15 cellular contexts compared by ENCODE assay signal in the genomic region with DNA sequence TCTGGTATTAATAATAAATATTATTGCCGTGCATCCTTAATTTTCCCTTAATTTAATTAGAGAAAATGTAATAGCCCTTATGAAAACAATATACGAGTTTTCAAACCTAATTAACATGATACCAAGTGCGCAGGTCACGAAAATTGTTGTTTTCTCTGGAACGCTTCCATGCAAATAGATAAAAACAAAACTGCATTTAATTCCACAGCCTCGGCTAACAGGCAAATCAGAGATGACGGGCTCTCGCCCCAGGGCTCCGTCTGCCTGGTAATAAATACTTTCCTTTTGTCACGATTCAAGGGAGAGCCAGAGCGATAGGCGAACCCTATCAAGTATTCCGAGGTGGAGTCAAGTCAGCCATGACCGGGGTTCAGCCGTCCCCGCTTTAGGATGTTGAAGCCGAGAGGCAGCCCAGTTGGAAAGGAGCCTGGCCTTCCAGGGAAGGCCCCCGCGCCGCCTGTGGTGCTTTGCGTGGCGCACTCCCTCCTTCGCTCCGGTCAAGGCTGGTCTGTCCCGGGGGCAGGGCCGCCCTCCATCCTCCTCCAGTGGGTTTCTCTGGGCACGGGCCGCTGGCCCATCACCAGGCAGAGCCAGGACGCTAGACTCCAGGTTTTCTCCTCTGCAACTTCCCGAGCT.
DNase-seq lines count a peak whose midpoint lies in the region; TF ChIP-seq lines count a peak whose summit lies in the region.
"Had no signal": no experiment of that assay in that cellular context is flagged by ENCODE, and none has a peak within 500 bp of the region (broad histone marks: within the 10 kb centered on the region; RNA-seq: fewer than 3 reads in every experiment).

No MANE protein-coding gene starts in this region.

- TF ChIP-seq EP300 in suprapubic skin (IDR thresholded peaks at IDR 0.05), result no peak

- WGBS in suprapubic skin, result 44% methylated on average over 17 of the region's 30 CpGs

- H3K9ac ChIP-seq in SK-N-MC (ENCODE audit: insufficient read length), result no peak overlapping the region
- H3K9ac ChIP-seq: neural progenitor cell had no signal

- H3K36me3 ChIP-seq in SK-N-MC (ENCODE audit: insufficient read depth, low read length), result no peaks in the 10 kb centered on the region
- no peaks in the 10 kb centered on the region for H3K36me3 ChIP-seq in suprapubic skin
- H3K36me3 ChIP-seq: neural progenitor cell, Peyer's patch, thyroid gland had no signal

- no peaks in the 10 kb centered on the region for H3K9me3 ChIP-seq in SK-N-MC (ENCODE audit: low read depth, low read length)
- H3K9me3 ChIP-seq in suprapubic skin, result peaks cover 6% of the 10 kb centered on the region
- H3K9me3 ChIP-seq: Peyer's patch, thyroid gland had no signal

- H3K4me3 ChIP-seq in LNCaP clone FGC (ENCODE audit: low read depth, low read length) (0 out of 2 replicates have a peak overlapping the region, but pooled peaks have one; percentile 7), SK-N-MC (peak overlapping the region; percentile 42), suprapubic skin (peak overlapping the region; percentile 23)
- H3K4me3 ChIP-seq: neural progenitor cell, Peyer's patch, thyroid gland had no signal

- DNase-seq in LNCaP clone FGC (ENCODE audit: low read depth) (peak; percentile 55), SK-N-MC (ENCODE audit: low read depth, low spot score) (no peak), iris pigment epithelial cell (ENCODE audit: low read depth) (peak; percentile 12), suprapubic skin (ENCODE audit: low spot score in 2 of 2) (no peak), AML-193 (lab: John Stamatoyannopoulos, UW) (no peak)
- DNase-seq in activated CD4-positive, alpha-beta T cell treated with anti-CD3 and anti-CD28 coated beads, Interleukin-2, amount 50 U/mL, for 4 hours, result no peak
- no peak for DNase-seq in activated CD8-positive, alpha-beta memory T cell treated with anti-CD3 and anti-CD28 coated beads, Interleukin-2, amount 50 U/mL, for 48 hours
- DNase-seq: activated B cell treated with CpG ODN at 0.5 μM for 24 hours; activated CD8-positive, alpha-beta memory T cell treated with anti-CD3 and anti-CD28 coated beads for 24 hours; NCI-H187 treated with DMSO at 0.1 percent for 48 hours; NCI-H446 treated with DMSO at 0.1 percent for 48 hours; Peyer's patch; T-helper 1 cell; thyroid gland had no signal

- no peak for TF ChIP-seq CTCF in LNCaP clone FGC (IDR thresholded peaks at IDR 0.05; ENCODE audit: control insufficient read depth, extremely low read depth, insufficient read depth)
- TF ChIP-seq CTCF in suprapubic skin (IDR thresholded peaks at IDR 0.05), result no peak

- peaks cover 3% of the 10 kb centered on the region for H3K4me1 ChIP-seq in suprapubic skin
- H3K4me1 ChIP-seq: neural progenitor cell, Peyer's patch had no signal

- TF ChIP-seq POLR2A in suprapubic skin (IDR thresholded peaks at IDR 0.05), result no peak

- H3K27ac ChIP-seq in SK-N-MC (no peak overlapping the region), suprapubic skin (no peak overlapping the region)
- H3K27ac ChIP-seq: neural progenitor cell, Peyer's patch, thyroid gland had no signal

- peaks cover 14% of the 10 kb centered on the region for H3K27me3 ChIP-seq in suprapubic skin
- H3K27me3 ChIP-seq: Peyer's patch, thyroid gland had no signal

Comparison
In these comparisons a context has a peak if more than half of its experiments do, and no peak if none do; other contexts are left out.
1. DNase-seq: peak in LNCaP clone FGC (single experiment) and iris pigment epithelial cell (single experiment); none in SK-N-MC (single experiment), suprapubic skin (0 of 2), activated CD4-positive, alpha-beta T cell treated with anti-CD3 and anti-CD28 coated beads, Interleukin-2, amount 50 U/mL, for 4 hours (0 of 2), activated CD8-positive, alpha-beta memory T cell treated with anti-CD3 and anti-CD28 coated beads, Interleukin-2, amount 50 U/mL, for 48 hours (single experiment) and AML-193 (0 of 2).
2. Peak in every context shown above with its lines, with median percentiles within 50 percentile points of each other: H3K4me3 ChIP-seq.